8 cellular contexts compared by ENCODE assay signal in genomic region chr17:17305282-17305801, GRCh38. TPM values are rescaled to one million over a fixed set of nuclear protein-coding genes. Genes with fewer than 3 reads are reported as not detected.
DNase-seq lines count a peak whose midpoint lies in the region; ATAC-seq and TF ChIP-seq lines count a peak whose summit lies in the region.

No MANE protein-coding gene starts in this region.

- CTCF ChIA-PET in naive thymus-derived CD4-positive, alpha-beta T cell (lab: Charles Lee), result interaction anchor here (1.5 kb wide), 1 partner anchor 10 kb away, joined by 5 read pairs; no protein-coding TSS in a partner anchor
- CTCF ChIA-PET in PC-3 (lab: Charles Lee), result no interaction called here

- H3K27me3 ChIP-seq in OCI-LY3 (ENCODE audit: low read depth, low read length) (no peaks in the 10 kb centered on the region), PC-3 (ENCODE audit: low read length) (no peaks in the 10 kb centered on the region)
- H3K27me3 ChIP-seq in naive thymus-derived CD4-positive, alpha-beta T cell (ENCODE audit: control insufficient read depth in 2 of 2, insufficient read depth in 2 of 2, low read length in 2 of 2), result no peaks in the 10 kb centered on the region

- intact Hi-C loops in naive thymus-derived CD4-positive, alpha-beta T cell (cut with micrococcal nuclease), result loop anchor here (1.0 to 10.0 kb wide), 6 partner anchors 24 to 721 kb away; partner anchors contain the start of genes MPRIP (in 2 of the 2), COPS3 (in 1 of the 2), DRC3 (in 1 of the 2) and FLCN (in 1 of the 2)
- intact Hi-C loops in PC-3 (cut with micrococcal nuclease), result no loop called here

- H4K20me1 ChIP-seq in OCI-LY3 (ENCODE audit: insufficient read depth, low read length), result no peaks in the 10 kb centered on the region
- no peaks in the 10 kb centered on the region for H4K20me1 ChIP-seq in PC-3 (ENCODE audit: low read length)

- H3K27me3 Mint-ChIP-seq in activated T-cell treated with anti-CD3 and anti-CD28 coated beads, Interleukin-2, amount 50 U/mL, for 4 hours (ENCODE audit: low read depth), result no peaks in the 10 kb centered on the region
- H3K27me3 Mint-ChIP-seq in naive thymus-derived CD4-positive, alpha-beta T cell, result no peaks in the 10 kb centered on the region

- H3K36me3 ChIP-seq in OCI-LY3 (replicated peaks; ENCODE audit: low read depth, low read length) (no peaks in the 10 kb centered on the region), PC-3 (ENCODE audit: low read depth, low read length) (no peaks in the 10 kb centered on the region)
- H3K36me3 ChIP-seq in naive thymus-derived CD4-positive, alpha-beta T cell (ENCODE audit: control insufficient read depth in 2 of 3, insufficient read depth in 3 of 3, low read length in 3 of 3), result no peaks in the 10 kb centered on the region

- TF ChIP-seq CTCF in OCI-LY3 (IDR thresholded peaks at IDR 0.05; ENCODE audit: low read depth, low read length) (no peak), PC-3 (conservative IDR thresholded peaks at IDR 0.05; ENCODE audit: low read depth, low read length) (no peak)

- DNase-seq in AG20443 (ENCODE audit: low spot score) (peak; percentile 10), glomerular visceral epithelial cell (ENCODE audit: extremely low spot score) (no peak), PC-3 (no peak)
- DNase-seq in activated T-cell treated with anti-CD3 and anti-CD28 coated beads, Interleukin-2, amount 50 U/mL, for 4 hours, result peak; percentile 27
- peak in 8 of 9 donors; percentile 47 to 59 (median 54) for DNase-seq in naive thymus-derived CD4-positive, alpha-beta T cell

- ATAC-seq in GM18868 (IDR thresholded peaks at IDR 0.05; ENCODE audit: unreplicated experiment), result peak; percentile 81
- ATAC-seq in HG03060 (IDR thresholded peaks at IDR 0.05; ENCODE audit: low read depth, unreplicated experiment), result peak; percentile 46
- ATAC-seq in activated T-cell treated with anti-CD3 and anti-CD28 coated beads, Interleukin-2, amount 50 U/mL, for 4 hours, result peak; percentile 51 to 57
- peak; percentile 80 for ATAC-seq in naive thymus-derived CD4-positive, alpha-beta T cell
- ATAC-seq in PC-3, result no peak

- no peaks in the 10 kb centered on the region for H3K36me3 Mint-ChIP-seq in activated T-cell treated with anti-CD3 and anti-CD28 coated beads, Interleukin-2, amount 50 U/mL, for 4 hours (ENCODE audit: insufficient read depth)
- peaks cover 0 to 7% (median 0%) of the 10 kb centered on the region in 5 donors for H3K36me3 Mint-ChIP-seq in naive thymus-derived CD4-positive, alpha-beta T cell

- peaks cover 24% of the 10 kb centered on the region for H3K4me1 Mint-ChIP-seq in activated T-cell treated with anti-CD3 and anti-CD28 coated beads, Interleukin-2, amount 50 U/mL, for 4 hours (ENCODE audit: low read depth)
- H3K4me1 Mint-ChIP-seq in naive thymus-derived CD4-positive, alpha-beta T cell, result peaks cover 16 to 44% (median 33%) of the 10 kb centered on the region in 7 donors

- H3K27ac ChIP-seq in OCI-LY3 (ENCODE audit: low read length), result no peak overlapping the region
- no peak overlapping the region for H3K27ac ChIP-seq in naive thymus-derived CD4-positive, alpha-beta T cell (ENCODE audit: low read depth, low read length)
- H3K27ac ChIP-seq in PC-3 (ENCODE audit: low read length), result no peak overlapping the region

- no TSS peak for BruUV-seq in PC-3 (replicated peaks; lab: Mats Ljungman, UMichigan)

- POLR2A ChIA-PET in naive thymus-derived CD4-positive, alpha-beta T cell (lab: Charles Lee), result interaction anchor here (0.8 to 1.6 kb wide), 4 partner anchors 24 to 126 kb away, joined by 3 to 5 read pairs (median 4); partner anchors contain the start of genes COPS3 and FLCN
- POLR2A ChIA-PET in PC-3 (lab: Charles Lee; ENCODE audit: unreplicated experiment), result interaction anchor here (0.5 kb wide), 1 partner anchor 311 kb away, joined by 3 read pairs; no protein-coding TSS in a partner anchor

- H3K9me3 ChIP-seq in OCI-LY3 (ENCODE audit: insufficient read depth, low read length) (no peaks in the 10 kb centered on the region), PC-3 (ENCODE audit: low read length) (no peaks in the 10 kb centered on the region)
- no peaks in the 10 kb centered on the region for H3K9me3 ChIP-seq in naive thymus-derived CD4-positive, alpha-beta T cell (ENCODE audit: control insufficient read depth in 2 of 3, low read length in 3 of 3)

- no peaks in the 10 kb centered on the region for H3K9me3 Mint-ChIP-seq in activated T-cell treated with anti-CD3 and anti-CD28 coated beads, Interleukin-2, amount 50 U/mL, for 4 hours
- no peaks in the 10 kb centered on the region for H3K9me3 Mint-ChIP-seq in naive thymus-derived CD4-positive, alpha-beta T cell

- H3K4me1 ChIP-seq in OCI-LY3 (ENCODE audit: low read length), result peaks cover 24% of the 10 kb centered on the region
- peaks cover 12 to 33% of the 10 kb centered on the region in 2 donors for H3K4me1 ChIP-seq in naive thymus-derived CD4-positive, alpha-beta T cell (ENCODE audit: control insufficient read depth in 2 of 2, insufficient read depth in 2 of 2, low read length in 2 of 2)
- H3K4me1 ChIP-seq in PC-3 (ENCODE audit: insufficient read depth, low read length), result peaks cover 13% of the 10 kb centered on the region

- H3K9me2 ChIP-seq in PC-3 (replicated peaks; ENCODE audit: low read length), result no peaks in the 10 kb centered on the region

- H3K79me2 ChIP-seq in OCI-LY3 (ENCODE audit: low read length) (peaks cover 6% of the 10 kb centered on the region; the same call in 1 of the 2 replicates), PC-3 (ENCODE audit: low read length) (peaks cover 5% of the 10 kb centered on the region)

- peak overlapping the region; percentile 12; the same call in 1 of the 2 replicates for H2AFZ ChIP-seq in OCI-LY3 (ENCODE audit: low read depth, low read length)
- H2AFZ ChIP-seq in PC-3 (ENCODE audit: low read length), result no peak overlapping the region

- H3K4me3 Mint-ChIP-seq in activated T-cell treated with anti-CD3 and anti-CD28 coated beads, Interleukin-2, amount 50 U/mL, for 4 hours, result peak overlapping the region; percentile 77
- H3K4me3 Mint-ChIP-seq in naive thymus-derived CD4-positive, alpha-beta T cell, result peak overlapping the region; percentile 78 to 93 (median 85)

- H3K9ac ChIP-seq in OCI-LY3 (ENCODE audit: low read length) (no peak overlapping the region), PC-3 (ENCODE audit: low read length) (no peak overlapping the region)

- H3F3A ChIP-seq in PC-3 (ENCODE audit: low read length, unreplicated experiment), result no peaks in the 10 kb centered on the region

- H3K4me2 ChIP-seq in OCI-LY3 (ENCODE audit: low read length), result peak overlapping the region; percentile 91
- H3K4me2 ChIP-seq in PC-3 (ENCODE audit: low read length), result no peak overlapping the region

- H3K4me3 ChIP-seq in OCI-LY3 (ENCODE audit: low read length), result peak overlapping the region; percentile 77
- H3K4me3 ChIP-seq in naive thymus-derived CD4-positive, alpha-beta T cell (ENCODE audit: low read length), result peak overlapping the region; percentile 6
- H3K4me3 ChIP-seq in PC-3 (ENCODE audit: low read length), result no peak overlapping the region

- peak overlapping the region; percentile 11 to 93 (median 85) for H3K27ac Mint-ChIP-seq in naive thymus-derived CD4-positive, alpha-beta T cell

RNA-seq across cellular contexts. Expression of gene NT5M, which starts 2.2 kb away (rescaled TPM):
- total RNA-seq in activated T-cell treated with anti-CD3 and anti-CD28 coated beads, Interleukin-2, amount 50 U/mL, for 4 hours, result 1 to 10 TPM; 2.6 to 3.3 (median 3.2) TPM
- total RNA-seq in naive thymus-derived CD4-positive, alpha-beta T cell, result 1 to 10 TPM; 2.9 to 6.3 (median 3.5) TPM
- polyA plus RNA-seq in naive thymus-derived CD4-positive, alpha-beta T cell, result 1 to 10 TPM in 1 of 2 donors, under 1 TPM in 1; 0.85 to 4.4 TPM
- total RNA-seq in PC-3 (2014; rRNA removed), result 8.6 TPM in 2 replicates

RNA-seq across cellular contexts. Expression of gene COPS3, which starts 24.3 kb away (rescaled TPM):
- total RNA-seq in activated T-cell treated with anti-CD3 and anti-CD28 coated beads, Interleukin-2, amount 50 U/mL, for 4 hours, result 100 to 1,000 TPM; 154 to 163 (median 161) TPM
- total RNA-seq in naive thymus-derived CD4-positive, alpha-beta T cell, result 10 to 100 TPM; 44.7 to 98.7 (median 69.4) TPM
- 10 to 100 TPM; 76.5 to 86.3 TPM for polyA plus RNA-seq in naive thymus-derived CD4-positive, alpha-beta T cell
- 178 and 205 TPM in 2 replicates for total RNA-seq in PC-3 (2014; rRNA removed)

Comparison
In these comparisons a context has a peak if more than half of its experiments do, and no peak if none do; other contexts are left out.
1. DNase-seq: peak in AG20443 (single experiment), activated T-cell treated with anti-CD3 and anti-CD28 coated beads, Interleukin-2, amount 50 U/mL, for 4 hours (single experiment) and naive thymus-derived CD4-positive, alpha-beta T cell (8 of 9); none in glomerular visceral epithelial cell (single experiment) and PC-3 (single experiment).